In the genomic region with DNA sequence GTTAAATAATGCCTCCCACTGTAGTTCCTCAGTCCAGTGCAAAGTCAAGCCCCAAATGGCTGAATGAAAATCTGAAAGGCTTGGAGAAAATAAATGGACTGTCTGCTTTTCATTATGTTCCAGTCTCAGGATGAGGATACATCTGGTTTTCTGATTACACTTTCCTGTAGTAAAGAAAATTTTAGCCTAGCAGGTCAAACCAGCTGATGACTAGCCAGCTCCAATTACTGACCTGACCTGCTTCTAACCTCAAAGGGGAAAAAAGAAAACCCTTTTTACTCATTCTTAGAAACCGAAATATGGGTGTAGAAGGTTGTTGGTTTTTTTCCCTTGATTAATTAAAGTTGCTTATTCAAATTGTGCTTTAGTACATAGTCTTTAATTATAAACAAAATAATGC, we compare ENCODE assay signal across 1 cellular context.
TF ChIP-seq lines count a peak whose summit lies in the region.

No MANE protein-coding gene starts in this region.

TF ChIP-seq in GM12878, 131 proteins besides CTCF, POLR2A, EP300 and RAD21 (continued from another document):
- TF ChIP-seq, protein P1, sequence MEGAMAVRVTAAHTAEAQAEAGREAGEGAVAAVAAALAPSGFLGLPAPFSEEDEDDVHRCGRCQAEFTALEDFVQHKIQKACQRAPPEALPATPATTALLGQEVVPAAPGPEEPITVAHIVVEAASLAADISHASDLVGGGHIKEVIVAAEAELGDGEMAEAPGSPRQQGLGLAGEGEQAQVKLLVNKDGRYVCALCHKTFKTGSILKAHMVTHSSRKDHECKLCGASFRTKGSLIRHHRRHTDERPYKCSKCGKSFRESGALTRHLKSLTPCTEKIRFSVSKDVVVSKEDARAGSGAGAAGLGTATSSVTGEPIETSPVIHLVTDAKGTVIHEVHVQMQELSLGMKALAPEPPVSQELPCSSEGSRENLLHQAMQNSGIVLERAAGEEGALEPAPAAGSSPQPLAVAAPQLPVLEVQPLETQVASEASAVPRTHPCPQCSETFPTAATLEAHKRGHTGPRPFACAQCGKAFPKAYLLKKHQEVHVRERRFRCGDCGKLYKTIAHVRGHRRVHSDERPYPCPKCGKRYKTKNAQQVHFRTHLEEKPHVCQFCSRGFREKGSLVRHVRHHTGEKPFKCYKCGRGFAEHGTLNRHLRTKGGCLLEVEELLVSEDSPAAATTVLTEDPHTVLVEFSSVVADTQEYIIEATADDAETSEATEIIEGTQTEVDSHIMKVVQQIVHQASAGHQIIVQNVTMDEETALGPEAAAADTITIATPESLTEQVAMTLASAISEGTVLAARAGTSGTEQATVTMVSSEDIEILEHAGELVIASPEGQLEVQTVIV (IDR thresholded peaks at IDR 0.05; ENCODE audit: borderline replicate concordance, partially characterized antibody): no peak
- TF ChIP-seq ZNF274 (IDR thresholded peaks at IDR 0.05; ENCODE audit: insufficient read depth, insufficient read length) (no peak), TBL1XR1 (IDR thresholded peaks at IDR 0.05; ENCODE audit: low read depth, low read length) (no peak), BMI1 (IDR thresholded peaks at IDR 0.05; ENCODE audit: borderline replicate concordance) (0 out of 2 replicates have a peak, but pooled peaks have one; percentile 19), ATF2 (IDR thresholded peaks at IDR 0.05; ENCODE audit: low read length) (no peak), NR2F1 (conservative IDR thresholded peaks at IDR 0.05) (peak; percentile 70), ETV6 (conservative IDR thresholded peaks at IDR 0.05 in 1 of 2, IDR thresholded peaks at IDR 0.05 in 1 of 2; ENCODE audit: borderline replicate concordance in 1 of 2, low read depth in 1 of 2) (no peak), SREBF2 (IDR thresholded peaks at IDR 0.05; ENCODE audit: low read length) (no peak), NFIC (IDR thresholded peaks at IDR 0.05; ENCODE audit: low read depth, low read length) (no peak), IKZF1 (conservative IDR thresholded peaks at IDR 0.05) (0 out of 2 replicates have a peak, but pooled peaks have one; percentile 38), STAT3 (IDR thresholded peaks at IDR 0.05; ENCODE audit: low read depth, low read length) (no peak), ZBED1 (IDR thresholded peaks at IDR 0.05; ENCODE audit: borderline replicate concordance) (no peak), NRF1 (conservative IDR thresholded peaks at IDR 0.05; ENCODE audit: low read depth, low read length) (no peak)
- TF ChIP-seq, protein P2, sequence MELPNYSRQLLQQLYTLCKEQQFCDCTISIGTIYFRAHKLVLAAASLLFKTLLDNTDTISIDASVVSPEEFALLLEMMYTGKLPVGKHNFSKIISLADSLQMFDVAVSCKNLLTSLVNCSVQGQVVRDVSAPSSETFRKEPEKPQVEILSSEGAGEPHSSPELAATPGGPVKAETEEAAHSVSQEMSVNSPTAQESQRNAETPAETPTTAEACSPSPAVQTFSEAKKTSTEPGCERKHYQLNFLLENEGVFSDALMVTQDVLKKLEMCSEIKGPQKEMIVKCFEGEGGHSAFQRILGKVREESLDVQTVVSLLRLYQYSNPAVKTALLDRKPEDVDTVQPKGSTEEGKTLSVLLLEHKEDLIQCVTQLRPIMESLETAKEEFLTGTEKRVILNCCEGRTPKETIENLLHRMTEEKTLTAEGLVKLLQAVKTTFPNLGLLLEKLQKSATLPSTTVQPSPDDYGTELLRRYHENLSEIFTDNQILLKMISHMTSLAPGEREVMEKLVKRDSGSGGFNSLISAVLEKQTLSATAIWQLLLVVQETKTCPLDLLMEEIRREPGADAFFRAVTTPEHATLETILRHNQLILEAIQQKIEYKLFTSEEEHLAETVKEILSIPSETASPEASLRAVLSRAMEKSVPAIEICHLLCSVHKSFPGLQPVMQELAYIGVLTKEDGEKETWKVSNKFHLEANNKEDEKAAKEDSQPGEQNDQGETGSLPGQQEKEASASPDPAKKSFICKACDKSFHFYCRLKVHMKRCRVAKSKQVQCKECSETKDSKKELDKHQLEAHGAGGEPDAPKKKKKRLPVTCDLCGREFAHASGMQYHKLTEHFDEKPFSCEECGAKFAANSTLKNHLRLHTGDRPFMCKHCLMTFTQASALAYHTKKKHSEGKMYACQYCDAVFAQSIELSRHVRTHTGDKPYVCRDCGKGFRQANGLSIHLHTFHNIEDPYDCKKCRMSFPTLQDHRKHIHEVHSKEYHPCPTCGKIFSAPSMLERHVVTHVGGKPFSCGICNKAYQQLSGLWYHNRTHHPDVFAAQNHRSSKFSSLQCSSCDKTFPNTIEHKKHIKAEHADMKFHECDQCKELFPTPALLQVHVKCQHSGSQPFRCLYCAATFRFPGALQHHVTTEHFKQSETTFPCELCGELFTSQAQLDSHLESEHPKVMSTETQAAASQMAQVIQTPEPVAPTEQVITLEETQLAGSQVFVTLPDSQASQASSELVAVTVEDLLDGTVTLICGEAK (IDR thresholded peaks at IDR 0.05; ENCODE audit: borderline replicate concordance): no peak
- TF ChIP-seq, protein P3, sequence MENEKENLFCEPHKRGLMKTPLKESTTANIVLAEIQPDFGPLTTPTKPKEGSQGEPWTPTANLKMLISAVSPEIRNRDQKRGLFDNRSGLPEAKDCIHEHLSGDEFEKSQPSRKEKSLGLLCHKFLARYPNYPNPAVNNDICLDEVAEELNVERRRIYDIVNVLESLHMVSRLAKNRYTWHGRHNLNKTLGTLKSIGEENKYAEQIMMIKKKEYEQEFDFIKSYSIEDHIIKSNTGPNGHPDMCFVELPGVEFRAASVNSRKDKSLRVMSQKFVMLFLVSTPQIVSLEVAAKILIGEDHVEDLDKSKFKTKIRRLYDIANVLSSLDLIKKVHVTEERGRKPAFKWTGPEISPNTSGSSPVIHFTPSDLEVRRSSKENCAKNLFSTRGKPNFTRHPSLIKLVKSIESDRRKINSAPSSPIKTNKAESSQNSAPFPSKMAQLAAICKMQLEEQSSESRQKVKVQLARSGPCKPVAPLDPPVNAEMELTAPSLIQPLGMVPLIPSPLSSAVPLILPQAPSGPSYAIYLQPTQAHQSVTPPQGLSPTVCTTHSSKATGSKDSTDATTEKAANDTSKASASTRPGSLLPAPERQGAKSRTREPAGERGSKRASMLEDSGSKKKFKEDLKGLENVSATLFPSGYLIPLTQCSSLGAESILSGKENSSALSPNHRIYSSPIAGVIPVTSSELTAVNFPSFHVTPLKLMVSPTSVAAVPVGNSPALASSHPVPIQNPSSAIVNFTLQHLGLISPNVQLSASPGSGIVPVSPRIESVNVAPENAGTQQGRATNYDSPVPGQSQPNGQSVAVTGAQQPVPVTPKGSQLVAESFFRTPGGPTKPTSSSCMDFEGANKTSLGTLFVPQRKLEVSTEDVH (IDR thresholded peaks at IDR 0.05; ENCODE audit: low read depth, partially characterized antibody): no peak
